In genomic region chr16:67672739-67673662, GRCh38 we compare ENCODE assay signal across 8 cellular contexts. TPM values are rescaled to one million over a fixed set of nuclear protein-coding genes. Genes with fewer than 3 reads are reported as not detected.
DNase-seq lines count a peak whose midpoint lies in the region; ATAC-seq lines count a peak whose summit lies in the region.

No MANE protein-coding gene starts in this region.

- no peaks in the 10 kb centered on the region for H3K27me3 ChIP-seq in skeletal muscle tissue (ENCODE audit: control insufficient read depth in 3 of 3, insufficient read depth in 3 of 3, low read length in 3 of 3)

- peaks cover 19 to 31% (median 24%) of the 10 kb centered on the region in 3 donors for H3K4me1 ChIP-seq in skeletal muscle tissue (ENCODE audit: control insufficient read depth in 3 of 3, insufficient read depth in 3 of 3, low read length in 3 of 3)

- H3K4me3 ChIP-seq in skeletal muscle tissue (ENCODE audit: low read length in 3 of 3), result no peak overlapping the region

- DNase-seq in DMS 273 (lab: John Stamatoyannopoulos, UW; ENCODE audit: unreplicated experiment) (peak; percentile 85), HT-29 (ENCODE audit: low spot score) (peak; percentile 90), SKM-1 treated with dmso at 0.1 percent for 144 hours (lab: John Stamatoyannopoulos, UW; ENCODE audit: unreplicated experiment) (peak; percentile 46), T47D (ENCODE audit: low read depth in 1 of 2, low spot score in 1 of 2) (peak; percentile 78 to 84), iPS-NIHi11 (ENCODE audit: low spot score) (peak; percentile 81)

- in situ Hi-C loops in T47D (cut with HindIII; ENCODE audit: low pct_unique_long_range_greater_than_20kb, low sequenced_read_pairs), result no loop called here

- H3K9ac ChIP-seq in skeletal muscle tissue (ENCODE audit: low read depth in 1 of 3, low read length in 3 of 3), result peak overlapping the region in 2 of 3 donors; percentile 19 to 65

- no peaks in the 10 kb centered on the region for H3K9me3 ChIP-seq in skeletal muscle tissue (ENCODE audit: control insufficient read depth in 3 of 3, low read length in 3 of 3)

- H3K27ac ChIP-seq in skeletal muscle tissue (ENCODE audit: low read depth, low read length), result peak overlapping the region; percentile 78

- ATAC-seq in GM18511 (IDR thresholded peaks at IDR 0.05; ENCODE audit: unreplicated experiment), result no peak
- no peak for ATAC-seq in GM18870 (IDR thresholded peaks at IDR 0.05; ENCODE audit: unreplicated experiment)

- peaks cover 0 to 5% (median 3%) of the 10 kb centered on the region in 3 donors for H3K36me3 ChIP-seq in skeletal muscle tissue (ENCODE audit: control insufficient read depth in 3 of 3, insufficient read depth in 3 of 3, low read length in 3 of 3)

RNA-seq across cellular contexts. Expression of gene C16orf86, which starts 6.4 kb away (rescaled TPM):
- 0.38 and 0.99 TPM in 2 replicates for total RNA-seq in HT-29 (2014; rRNA removed; shearing (Covaris generic))
- 3.1 TPM for total RNA-seq in skeletal muscle tissue

RNA-seq across cellular contexts. Expression of gene ENKD1, which starts 6.5 kb away (rescaled TPM):
- 52.6 and 58.8 TPM in 2 replicates for total RNA-seq in HT-29 (2014; rRNA removed; shearing (Covaris generic))
- 5.2 TPM for total RNA-seq in skeletal muscle tissue

RNA-seq across cellular contexts. Expression of gene PARD6A, which starts 12.2 kb away (rescaled TPM):
- 24.9 and 38.1 TPM in 2 replicates for total RNA-seq in HT-29 (2014; rRNA removed; shearing (Covaris generic))
- total RNA-seq in skeletal muscle tissue, result 0.52 TPM

RNA-seq across cellular contexts. Expression of gene ACD, which starts 12.9 kb away (rescaled TPM):
- total RNA-seq in HT-29 (2014; rRNA removed; shearing (Covaris generic)), result 79.6 and 82.2 TPM in 2 replicates
- 10.4 TPM for total RNA-seq in skeletal muscle tissue

RNA-seq across cellular contexts. Expression of gene CARMIL2, which starts 28.1 kb away (rescaled TPM):
- 0.81 and 2.7 TPM in 2 replicates for total RNA-seq in HT-29 (2014; rRNA removed; shearing (Covaris generic))
- not detected for total RNA-seq in skeletal muscle tissue

Comparison
In these comparisons a context has a peak if more than half of its experiments do, and no peak if none do; other contexts are left out.
1. RNA of gene PARD6A, which starts 12.2 kb away (total RNA-seq): 24.9 to 38.1 TPM in HT-29; 0.52 TPM in skeletal muscle tissue (single experiment); every median in the first group is over 10 times any median in the second.
2. Peak in every context shown above with its lines, with median percentiles within 50 percentile points of each other: DNase-seq.